In the genomic region with DNA sequence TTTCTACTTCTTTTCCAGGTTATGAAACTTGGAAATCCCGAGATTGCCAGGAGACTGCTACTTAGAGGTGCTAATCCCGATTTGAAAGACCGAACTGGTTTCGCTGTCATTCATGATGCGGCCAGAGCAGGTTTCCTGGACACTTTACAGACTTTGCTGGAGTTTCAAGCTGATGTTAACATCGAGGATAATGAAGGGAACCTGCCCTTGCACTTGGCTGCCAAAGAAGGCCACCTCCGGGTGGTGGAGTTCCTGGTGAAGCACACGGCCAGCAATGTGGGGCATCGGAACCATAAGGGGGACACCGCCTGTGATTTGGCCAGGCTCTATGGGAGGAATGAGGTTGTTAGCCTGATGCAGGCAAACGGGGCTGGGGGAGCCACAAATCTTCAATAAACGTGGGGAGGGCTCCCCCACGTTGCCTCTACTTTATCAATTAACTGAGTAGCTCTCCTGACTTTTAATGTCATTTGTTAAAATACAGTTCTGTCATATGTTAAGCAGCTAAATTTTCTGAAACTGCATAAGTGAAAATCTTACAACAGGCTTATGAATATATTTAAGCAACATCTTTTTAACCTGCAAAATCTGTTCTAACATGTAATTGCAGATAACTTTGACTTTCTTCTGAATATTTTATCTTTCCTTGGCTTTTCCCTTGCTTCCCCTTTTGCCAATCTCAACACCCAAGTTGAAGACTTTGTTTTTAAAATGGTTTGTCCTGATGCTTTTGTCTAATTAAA, we compare ENCODE assay signal across 12 cellular contexts. TPM values are rescaled to one million over a fixed set of nuclear protein-coding genes. Genes with fewer than 3 reads are reported as not detected.
DNase-seq lines count a peak whose midpoint lies in the region; ATAC-seq and TF ChIP-seq lines count a peak whose summit lies in the region.
"Had no signal": no experiment of that assay in that cellular context is flagged by ENCODE, and none has a peak within 500 bp of the region (broad histone marks: within the 10 kb centered on the region; RNA-seq: fewer than 3 reads in every experiment).

No MANE protein-coding gene starts in this region.

- TF ChIP-seq CTCF in DND-41 (IDR thresholded peaks at IDR 0.05; ENCODE audit: borderline replicate concordance, extremely low read depth, low read length, poor library complexity, severe bottlenecking) (no peak), neural progenitor cell (IDR thresholded peaks at IDR 0.05) (no peak), colonic mucosa (IDR thresholded peaks at IDR 0.05) (no peak), Peyer's patch (IDR thresholded peaks at IDR 0.05) (no peak)

- H3K9ac ChIP-seq in DND-41 (ENCODE audit: low read depth, low read length) (peak overlapping the region; percentile 100), neural progenitor cell (no peak overlapping the region), colonic mucosa (ENCODE audit: low read depth in 2 of 2, low read length in 2 of 2) (no peak overlapping the region)
- H3K9ac ChIP-seq: parathyroid adenoma had no signal

- H3K27ac ChIP-seq in DND-41 (ENCODE audit: low read length) (peak overlapping the region; percentile 73), neural progenitor cell (no peak overlapping the region), colonic mucosa (no peak overlapping the region), Peyer's patch (no peak overlapping the region)
- H3K27ac ChIP-seq: parathyroid adenoma had no signal

- ATAC-seq in DND-41 (ENCODE audit: insufficient read depth, low read depth), result no peak
- ATAC-seq in T-helper 17 cell, result no peak
- no peak for ATAC-seq in HG03280 (IDR thresholded peaks at IDR 0.05; ENCODE audit: unreplicated experiment)
- no peak for ATAC-seq in HG02870 (IDR thresholded peaks at IDR 0.05; ENCODE audit: unreplicated experiment)

- H3K4me1 ChIP-seq in DND-41 (ENCODE audit: insufficient read depth, low read length) (peaks cover 34% of the 10 kb centered on the region), neural progenitor cell (peaks cover 16% of the 10 kb centered on the region), colonic mucosa (no peaks in the 10 kb centered on the region), Peyer's patch (peaks cover 0 to 15% (median 4%) of the 10 kb centered on the region in 4 donors)
- H3K4me1 ChIP-seq: parathyroid adenoma had no signal

- H4K20me1 ChIP-seq in DND-41 (ENCODE audit: insufficient read depth, low read length), result peaks cover 16% of the 10 kb centered on the region
- peaks cover 88% of the 10 kb centered on the region for H4K20me1 ChIP-seq in neural progenitor cell (ENCODE audit: low read depth)

- DNase-seq in DND-41 (peak; percentile 44), LHCN-M2 (ENCODE audit: low read depth) (peak; percentile 45), T-helper 17 cell (no peak), neural progenitor cell (ENCODE audit: low spot score) (peak; percentile 60), colonic mucosa (no peak), Peyer's patch (no peak)
- DNase-seq: activated T-cell treated with anti-CD3 and anti-CD28 coated beads, Interleukin-2, amount 50 U/mL, for 48 hours; kidney glomerular epithelial cell had no signal

- H3K79me2 ChIP-seq in DND-41 (ENCODE audit: insufficient read depth, low read length), result peaks cover 100% of the 10 kb centered on the region
- no peaks in the 10 kb centered on the region for H3K79me2 ChIP-seq in neural progenitor cell (ENCODE audit: low read depth)
- H3K79me2 ChIP-seq: parathyroid adenoma had no signal

- intact Hi-C loops in colonic mucosa (cut with DNase I), result no loop called here

- H3K4me2 ChIP-seq in DND-41 (ENCODE audit: insufficient read depth, low read length) (peak overlapping the region; percentile 62), neural progenitor cell (no peak overlapping the region)

- peaks cover 71% of the 10 kb centered on the region for H3F3A ChIP-seq in neural progenitor cell (ENCODE audit: low read depth)

- H3K9me3 ChIP-seq in DND-41 (ENCODE audit: insufficient read depth, low read length, severe bottlenecking), result no peaks in the 10 kb centered on the region
- H3K9me3 ChIP-seq in T-helper 17 cell (ENCODE audit: control insufficient read depth, low read length, poor library complexity, severe bottlenecking), result no peaks in the 10 kb centered on the region
- no peaks in the 10 kb centered on the region for H3K9me3 ChIP-seq in neural progenitor cell (ENCODE audit: low read depth)
- no peaks in the 10 kb centered on the region for H3K9me3 ChIP-seq in colonic mucosa
- no peaks in the 10 kb centered on the region for H3K9me3 ChIP-seq in Peyer's patch

- peaks cover 32% of the 10 kb centered on the region for H3K4me1 Mint-ChIP-seq in T-helper 17 cell
- peaks cover 23% of the 10 kb centered on the region for H3K4me1 Mint-ChIP-seq in neural progenitor cell

- H2AFZ ChIP-seq in DND-41 (ENCODE audit: low read depth, low read length) (no peak overlapping the region), neural progenitor cell (replicated peaks) (no peak overlapping the region)
- H2AFZ ChIP-seq: parathyroid adenoma had no signal

- H3K27me3 Mint-ChIP-seq in T-helper 17 cell (peaks cover 8% of the 10 kb centered on the region), neural progenitor cell (ENCODE audit: insufficient read depth, low read depth) (peaks cover 77% of the 10 kb centered on the region)

- H3K4me3 Mint-ChIP-seq in T-helper 17 cell (no peak overlapping the region), neural progenitor cell (no peak overlapping the region)
- H3K4me3 Mint-ChIP-seq: type B pancreatic cell had no signal

- peaks cover 5% of the 10 kb centered on the region for H3K36me3 Mint-ChIP-seq in T-helper 17 cell (ENCODE audit: low read depth)
- no peaks in the 10 kb centered on the region for H3K36me3 Mint-ChIP-seq in neural progenitor cell
- H3K36me3 Mint-ChIP-seq: type B pancreatic cell had no signal

- H3K27me3 ChIP-seq in DND-41 (ENCODE audit: insufficient read depth, low read length, poor library complexity), result no peaks in the 10 kb centered on the region
- peaks cover 100% of the 10 kb centered on the region for H3K27me3 ChIP-seq in neural progenitor cell
- H3K27me3 ChIP-seq in colonic mucosa, result no peaks in the 10 kb centered on the region
- no peaks in the 10 kb centered on the region for H3K27me3 ChIP-seq in Peyer's patch

- no peak for TF ChIP-seq POLR2A in Peyer's patch (IDR thresholded peaks at IDR 0.05)

- H3K36me3 ChIP-seq in DND-41 (ENCODE audit: insufficient read depth, low read length) (peaks cover 39% of the 10 kb centered on the region), neural progenitor cell (no peaks in the 10 kb centered on the region), colonic mucosa (no peaks in the 10 kb centered on the region), Peyer's patch (no peaks in the 10 kb centered on the region)

- H3K27ac Mint-ChIP-seq in T-helper 17 cell (peak overlapping the region; percentile 19), neural progenitor cell (no peak overlapping the region)
- H3K27ac Mint-ChIP-seq: type B pancreatic cell had no signal

- H3K4me3 ChIP-seq in DND-41 (ENCODE audit: low read depth in 1 of 2, low read length in 2 of 2) (peak overlapping the region; percentile 65 to 97; a peak in 3 of 4 replicates), neural progenitor cell (no peak overlapping the region), colonic mucosa (no peak overlapping the region), Peyer's patch (no peak overlapping the region)

- peaks cover 2% of the 10 kb centered on the region for H3K9me3 Mint-ChIP-seq in neural progenitor cell
- H3K9me3 Mint-ChIP-seq: type B pancreatic cell had no signal

RNA-seq across cellular contexts. Expression of a gene that starts 4.0 kb away (rescaled TPM):
- total RNA-seq in LHCN-M2 (2014; rRNA removed) (67.9 and 85.2 TPM in 2 replicates), T-helper 17 cell (1 to 10 TPM; 7.7 to 8.2 TPM), neural progenitor cell (ENCODE audit: low replicate concordance) (0.11 and 0.65 TPM in 2 replicates), colonic mucosa (10 to 100 TPM in 1 of 2 donors, 1 to 10 TPM in 1; 8.1 to 21.4 TPM), Peyer's patch (10 to 100 TPM in 2 of 4 donors, 1 to 10 TPM in 2; 5.8 to 14.5 (median 9.5) TPM)
- 42.9 TPM for polyA plus RNA-seq in LHCN-M2 (2012)

RNA-seq across cellular contexts. Expression of a gene that starts 14.0 kb away (rescaled TPM):
- 65.6 and 71.9 TPM in 2 replicates for total RNA-seq in LHCN-M2 (2014; rRNA removed)
- polyA plus RNA-seq in LHCN-M2 (2012), result 36.9 TPM
- 10 to 100 TPM; 45.8 to 50.1 TPM for total RNA-seq in T-helper 17 cell
- total RNA-seq in neural progenitor cell (ENCODE audit: low replicate concordance), result 78.0 and 103 TPM in 2 replicates
- total RNA-seq in colonic mucosa, result 10 to 100 TPM; 60.3 to 66.7 TPM
- 10 to 100 TPM; 36.9 to 77.6 (median 48.3) TPM for total RNA-seq in Peyer's patch

Comparison
In these comparisons a context has a peak if more than half of its experiments do, and no peak if none do; other contexts are left out.
1. DNase-seq: peak in DND-41 (single experiment), LHCN-M2 (single experiment) and neural progenitor cell (single experiment); none in T-helper 17 cell (0 of 3), colonic mucosa (single experiment) and Peyer's patch (0 of 3).
2. H3K4me3 ChIP-seq: peak in DND-41 (2 of 2); none in neural progenitor cell (single experiment), colonic mucosa (single experiment) and Peyer's patch (0 of 4).